Comparison of ENCODE assay signal across 11 cellular contexts in genomic region chr5:112878760-112879159, GRCh38. TPM values are rescaled to one million over a fixed set of nuclear protein-coding genes. Genes with fewer than 3 reads are reported as not detected.
DNase-seq lines count a peak whose midpoint lies in the region; ATAC-seq and TF ChIP-seq lines count a peak whose summit lies in the region.
"Had no signal": no experiment of that assay in that cellular context is flagged by ENCODE, and none has a peak within 500 bp of the region (broad histone marks: within the 10 kb centered on the region; RNA-seq: fewer than 3 reads in every experiment).

No MANE protein-coding gene starts in this region.

- 45 to 59% (median 51%) methylated on average over 4 of the region's 4 CpGs for WGBS in stomach, 5 donors

- H3K27ac Mint-ChIP-seq in activated CD4-positive, alpha-beta T cell treated with anti-CD3 and anti-CD28 coated beads, Interleukin-2, amount 10 ng/mL, durations not matched to agents 7 days and 5 days: peak overlapping the region; percentile 78
- H3K27ac Mint-ChIP-seq: dendritic cell treated with granulocyte-macrophage colony-stimulating factor and Interleukin-4, amounts not matched to agents 40 ng/mL and 50 ng/mL, for 4 days had no signal

- POLR2A ChIA-PET in activated CD4-positive, alpha-beta T cell treated with anti-CD3 and anti-CD28 coated beads, Interleukin-2, amount 10 ng/mL, durations not matched to agents 7 days and 5 days (lab: Charles Lee): interaction anchor here (0.8 to 1.3 kb wide), 2 partner anchors 9 to 12 kb away, joined by 3 read pairs; no protein-coding TSS in a partner anchor

- H3K27me3 Mint-ChIP-seq in activated CD4-positive, alpha-beta T cell treated with anti-CD3 and anti-CD28 coated beads, Interleukin-2, amount 10 ng/mL, durations not matched to agents 7 days and 5 days: no peaks in the 10 kb centered on the region
- H3K27me3 Mint-ChIP-seq: dendritic cell treated with granulocyte-macrophage colony-stimulating factor and Interleukin-4, amounts not matched to agents 40 ng/mL and 50 ng/mL, for 4 days had no signal

- intact Hi-C loops in stomach (cut with DNase I; ENCODE audit: low total_unique reads): no loop called here

- no peak overlapping the region for H3K4me3 ChIP-seq in stomach
- H3K4me3 ChIP-seq: BLaER1 treated with 17β-estradiol and CSF1 and Interleukin-3, amounts not matched to agents 10 nM and 100 nM had no signal

- peaks cover 45% of the 10 kb centered on the region for H3K36me3 Mint-ChIP-seq in activated CD4-positive, alpha-beta T cell treated with anti-CD3 and anti-CD28 coated beads, Interleukin-2, amount 10 ng/mL, durations not matched to agents 7 days and 5 days (ENCODE audit: low read depth)

- H3K4me1 ChIP-seq in foreskin keratinocyte (peaks cover 31% of the 10 kb centered on the region), stomach (peaks cover 0 to 26% (median 11%) of the 10 kb centered on the region in 4 donors)

- peak; percentile 95 for ATAC-seq in foreskin keratinocyte
- ATAC-seq in stimulated activated naive CD8-positive, alpha-beta T cell treated with anti-CD3 and anti-CD28 coated beads, Interleukin-15, Interleukin-2, amounts not matched to agents 100 U/mL and 50 U/mL, for 24 hours: peak; percentile 90
- ATAC-seq in HG03025 (IDR thresholded peaks at IDR 0.05; ENCODE audit: low FRiP score, unreplicated experiment): no peak
- ATAC-seq: right cardiac atrium had no signal

- H3K27ac ChIP-seq in foreskin keratinocyte: no peak overlapping the region
- H3K27ac ChIP-seq in stomach: peak overlapping the region in 2 of 5 donors; percentile 3 to 10
- H3K27ac ChIP-seq: BLaER1 treated with 17β-estradiol and CSF1 and Interleukin-3, amounts not matched to agents 10 nM and 100 nM had no signal

- no peak for TF ChIP-seq POLR2A in stomach (IDR thresholded peaks at IDR 0.05)

- peaks cover 54% of the 10 kb centered on the region for H3K4me1 Mint-ChIP-seq in activated CD4-positive, alpha-beta T cell treated with anti-CD3 and anti-CD28 coated beads, Interleukin-2, amount 10 ng/mL, durations not matched to agents 7 days and 5 days

- no peaks in the 10 kb centered on the region for H3K27me3 ChIP-seq in foreskin keratinocyte
- H3K27me3 ChIP-seq in stomach: no peaks in the 10 kb centered on the region
- H3K27me3 ChIP-seq: BLaER1 treated with 17β-estradiol and CSF1 and Interleukin-3, amounts not matched to agents 10 nM and 100 nM had no signal

- TF ChIP-seq EP300 in stomach (IDR thresholded peaks at IDR 0.05): no peak

- no peak for TF ChIP-seq CTCF in foreskin keratinocyte (conservative IDR thresholded peaks at IDR 0.05)
- TF ChIP-seq CTCF in stomach (IDR thresholded peaks at IDR 0.05): no peak

- CTCF ChIA-PET in activated CD4-positive, alpha-beta T cell treated with anti-CD3 and anti-CD28 coated beads, Interleukin-2, amount 10 ng/mL, durations not matched to agents 7 days and 5 days (lab: Charles Lee): interaction anchor here (0.9 to 3.5 kb wide), 6 partner anchors 8 to 43 kb away, joined by 3 to 15 read pairs (median 4); partner anchors contain the start of gene REEP5

- peaks cover 2% of the 10 kb centered on the region for H3K9me3 Mint-ChIP-seq in activated CD4-positive, alpha-beta T cell treated with anti-CD3 and anti-CD28 coated beads, Interleukin-2, amount 10 ng/mL, durations not matched to agents 7 days and 5 days
- H3K9me3 Mint-ChIP-seq: dendritic cell treated with granulocyte-macrophage colony-stimulating factor and Interleukin-4, amounts not matched to agents 40 ng/mL and 50 ng/mL, for 4 days had no signal

- DNase-seq in activated gamma-delta T cell treated with Interleukin-2 at 50 U/mL for 16 hours: peak; percentile 58
- DNase-seq in activated gamma-delta T cell (lab: John Stamatoyannopoulos, UW): no peak
- DNase-seq in activated CD4-positive, alpha-beta T cell treated with anti-CD3 and anti-CD28 coated beads, Interleukin-2, amount 10 ng/mL, durations not matched to agents 7 days and 5 days: peak; percentile 77
- peak; percentile 66 to 86 for DNase-seq in foreskin keratinocyte
- DNase-seq in stimulated activated naive CD8-positive, alpha-beta T cell treated with anti-CD3 and anti-CD28 coated beads, Interleukin-15, Interleukin-2, amounts not matched to agents 100 U/mL and 50 U/mL, for 24 hours: peak; percentile 37
- no peak for DNase-seq in HuH-7 (ENCODE audit: low spot score)
- no peak for DNase-seq in stomach
- DNase-seq: right cardiac atrium had no signal

- peaks cover 15 to 91% (median 82%) of the 10 kb centered on the region in 4 donors for H3K36me3 ChIP-seq in stomach

- H3K9me3 ChIP-seq in stomach: no peaks in the 10 kb centered on the region
- H3K9me3 ChIP-seq: BLaER1 treated with 17β-estradiol and CSF1 and Interleukin-3, amounts not matched to agents 10 nM and 100 nM had no signal

- peak overlapping the region; percentile 20 for H3K4me3 Mint-ChIP-seq in activated CD4-positive, alpha-beta T cell treated with anti-CD3 and anti-CD28 coated beads, Interleukin-2, amount 10 ng/mL, durations not matched to agents 7 days and 5 days
- H3K4me3 Mint-ChIP-seq: dendritic cell treated with granulocyte-macrophage colony-stimulating factor and Interleukin-4, amounts not matched to agents 40 ng/mL and 50 ng/mL, for 4 days had no signal

RNA-seq across cellular contexts. Expression of gene SRP19, which starts 17.7 kb away (rescaled TPM):
- 10 to 100 TPM; 51.9 to 64.3 TPM for total RNA-seq in activated CD4-positive, alpha-beta T cell treated with anti-CD3 and anti-CD28 coated beads, Interleukin-2, amount 10 ng/mL, durations not matched to agents 7 days and 5 days
- total RNA-seq in foreskin keratinocyte: 93.1 and 95.7 TPM in 2 replicates
- polyA plus RNA-seq in foreskin keratinocyte: 105 and 113 TPM in 2 replicates
- total RNA-seq in stomach: 10 to 100 TPM in 2 of 5 donors, 1 to 10 TPM in 3; 3.2 to 64.8 (median 6.4) TPM
- polyA plus RNA-seq in stomach: 10 to 100 TPM; 62.5 to 99.3 (median 75.8) TPM

RNA-seq across cellular contexts. Expression of gene REEP5, which starts 43.3 kb away (rescaled TPM):
- total RNA-seq in activated CD4-positive, alpha-beta T cell treated with anti-CD3 and anti-CD28 coated beads, Interleukin-2, amount 10 ng/mL, durations not matched to agents 7 days and 5 days: 10 to 100 TPM; 75.1 to 80.3 TPM
- total RNA-seq in foreskin keratinocyte (56.1 and 56.4 TPM in 2 replicates), stomach (100 to 1,000 TPM in 1 of 5 donors, 10 to 100 TPM in 4; 18.8 to 102 (median 65.9) TPM)
- polyA plus RNA-seq in foreskin keratinocyte (116 and 123 TPM in 2 replicates), stomach (10 to 100 TPM; 24.7 to 45.0 (median 35.7) TPM)

Comparison
In these comparisons a context has a peak if more than half of its experiments do, and no peak if none do; other contexts are left out.
1. DNase-seq: peak in activated gamma-delta T cell treated with Interleukin-2 at 50 U/mL for 16 hours (single experiment), activated CD4-positive, alpha-beta T cell treated with anti-CD3 and anti-CD28 coated beads, Interleukin-2, amount 10 ng/mL, durations not matched to agents 7 days and 5 days (single experiment), foreskin keratinocyte (2 of 2) and stimulated activated naive CD8-positive, alpha-beta T cell treated with anti-CD3 and anti-CD28 coated beads, Interleukin-15, Interleukin-2, amounts not matched to agents 100 U/mL and 50 U/mL, for 24 hours (single experiment); none in activated gamma-delta T cell (single experiment), HuH-7 (single experiment) and stomach (single experiment).